24 cellular contexts compared by ENCODE assay signal in genomic region chr17:78146881-78147280, GRCh38. TPM values are rescaled to one million over a fixed set of nuclear protein-coding genes. Genes with fewer than 3 reads are reported as not detected.
DNase-seq lines count a peak whose midpoint lies in the region; ATAC-seq and TF ChIP-seq lines count a peak whose summit lies in the region.
"Had no signal": no experiment of that assay in that cellular context is flagged by ENCODE, and none has a peak within 500 bp of the region (broad histone marks: within the 10 kb centered on the region; RNA-seq: fewer than 3 reads in every experiment).

No MANE protein-coding gene starts in this region.

- H3K4me1 ChIP-seq in CD8-positive, alpha-beta T cell (ENCODE audit: insufficient read depth, low read length): peaks cover 42% of the 10 kb centered on the region
- H3K4me1 ChIP-seq: prostate gland had no signal

- H3K27ac ChIP-seq in CD4-positive, alpha-beta T cell (ENCODE audit: low read depth, low read length): peak overlapping the region; percentile 23
- no peak overlapping the region for H3K27ac ChIP-seq in CD8-positive, alpha-beta T cell (ENCODE audit: low read depth, low read length)
- H3K27ac ChIP-seq: ascending aorta, gastrocnemius medialis, GM23248, prostate gland had no signal

- no peak overlapping the region for H3K4me3 ChIP-seq in CD8-positive, alpha-beta T cell (ENCODE audit: low read depth, low read length)
- H3K4me3 ChIP-seq: ascending aorta, gastrocnemius medialis, GM23248, prostate gland had no signal

- no peaks in the 10 kb centered on the region for H3K9me3 Mint-ChIP-seq in CD4-positive, alpha-beta T cell
- H3K9me3 Mint-ChIP-seq in IgD-negative memory B cell: no peaks in the 10 kb centered on the region
- no peaks in the 10 kb centered on the region for H3K9me3 Mint-ChIP-seq in chondrocyte (ENCODE audit: low read depth)
- H3K9me3 Mint-ChIP-seq in CD8-positive, alpha-beta T cell: no peaks in the 10 kb centered on the region
- H3K9me3 Mint-ChIP-seq: activated CD4-positive, alpha-beta T cell treated with anti-CD3 and anti-CD28 coated beads, Interleukin-2, amount 10 ng/mL, durations not matched to agents 7 days and 5 days; nephron progenitor cell; type B pancreatic cell had no signal

- no peak overlapping the region for H3K4me3 Mint-ChIP-seq in CD4-positive, alpha-beta T cell
- H3K4me3 Mint-ChIP-seq in IgD-negative memory B cell (peak overlapping the region in 3 of 4 donors; percentile 55 to 60 (median 55)), chondrocyte (ENCODE audit: unreplicated experiment) (no peak overlapping the region)
- no peak overlapping the region for H3K4me3 Mint-ChIP-seq in CD8-positive, alpha-beta T cell
- H3K4me3 Mint-ChIP-seq: activated CD4-positive, alpha-beta T cell treated with anti-CD3 and anti-CD28 coated beads, Interleukin-2, amount 10 ng/mL, durations not matched to agents 7 days and 5 days; nephron progenitor cell; type B pancreatic cell had no signal

- CTCF ChIA-PET in CD4-positive, alpha-beta T cell (lab: Charles Lee): no interaction called here
- CTCF ChIA-PET in CD8-positive, alpha-beta T cell (lab: Charles Lee): interaction anchor here (1.2 to 1.6 kb wide), 2 partner anchors 9 to 34 kb away, joined by 5 to 12 read pairs; no protein-coding TSS in a partner anchor

- H3K27me3 ChIP-seq in CD4-positive, alpha-beta T cell (ENCODE audit: control insufficient read depth, insufficient read depth, low read length): no peaks in the 10 kb centered on the region
- H3K27me3 ChIP-seq in CD8-positive, alpha-beta T cell (ENCODE audit: insufficient read depth, low read length): no peaks in the 10 kb centered on the region
- H3K27me3 ChIP-seq: ascending aorta, gastrocnemius medialis had no signal

- intact Hi-C loops in CD4-positive, alpha-beta T cell (cut with DNase I, micrococcal nuclease): loop anchor here in 1 of 2 experiments (5.0 kb wide), 1 partner anchor 35 kb away; no protein-coding TSS in a partner anchor
- intact Hi-C loops in posterior vena cava (cut with DNase I): no loop called here
- intact Hi-C loops in CD8-positive, alpha-beta T cell (cut with DNase I, micrococcal nuclease): no loop called here

- H3K27me3 Mint-ChIP-seq in CD4-positive, alpha-beta T cell: no peaks in the 10 kb centered on the region
- H3K27me3 Mint-ChIP-seq in IgD-negative memory B cell: no peaks in the 10 kb centered on the region
- H3K27me3 Mint-ChIP-seq in chondrocyte (ENCODE audit: low read depth): no peaks in the 10 kb centered on the region
- H3K27me3 Mint-ChIP-seq in CD8-positive, alpha-beta T cell (ENCODE audit: low read depth): no peaks in the 10 kb centered on the region
- H3K27me3 Mint-ChIP-seq: activated CD4-positive, alpha-beta T cell treated with anti-CD3 and anti-CD28 coated beads, Interleukin-2, amount 10 ng/mL, durations not matched to agents 7 days and 5 days; type B pancreatic cell had no signal

- H3K36me3 ChIP-seq in CD8-positive, alpha-beta T cell (ENCODE audit: insufficient read depth, low read length): peaks cover 6% of the 10 kb centered on the region
- H3K36me3 ChIP-seq: ascending aorta, gastrocnemius medialis, prostate gland had no signal

- DNase-seq in CD4-positive, alpha-beta T cell: no peak
- DNase-seq in chondrocyte (ENCODE audit: low spot score) (peak; percentile 62), posterior vena cava (ENCODE audit: low spot score) (peak; percentile 46), NCI-H128 (lab: John Stamatoyannopoulos, UW; ENCODE audit: unreplicated experiment) (no peak), NCI-H187 (lab: John Stamatoyannopoulos, UW) (no peak)
- DNase-seq in CD8-positive, alpha-beta T cell: no peak
- DNase-seq: activated CD4-positive, alpha-beta T cell treated with anti-CD3 and anti-CD28 coated beads, Interleukin-2, amount 10 ng/mL, durations not matched to agents 7 days and 5 days; activated CD8-positive, alpha-beta memory T cell treated with anti-CD3 and anti-CD28 coated beads, Interleukin-2, amount 50 U/mL, for 48 hours; activated gamma-delta T cell; effector CD4-positive, alpha-beta T cell; gastrocnemius medialis; GM23248; kidney glomerular epithelial cell; NCI-H1694; NCI-H774; nephron progenitor cell; PC-3; SIG-M5; T-helper 1 cell had no signal

- H3K4me1 Mint-ChIP-seq in CD4-positive, alpha-beta T cell (ENCODE audit: low read depth): peaks cover 31% of the 10 kb centered on the region
- H3K4me1 Mint-ChIP-seq in IgD-negative memory B cell (peaks cover 25 to 53% (median 41%) of the 10 kb centered on the region in 3 donors), chondrocyte (ENCODE audit: low read depth) (peaks cover 34% of the 10 kb centered on the region)
- peaks cover 30% of the 10 kb centered on the region for H3K4me1 Mint-ChIP-seq in CD8-positive, alpha-beta T cell (ENCODE audit: low read depth)

- POLR2A ChIA-PET in CD4-positive, alpha-beta T cell (lab: Charles Lee): interaction anchor here (1.5 kb wide), 1 partner anchor 11 kb away, joined by 3 read pairs; no protein-coding TSS in a partner anchor
- POLR2A ChIA-PET in CD8-positive, alpha-beta T cell (lab: Charles Lee): no interaction called here

- TF ChIP-seq CTCF in CD4-positive, alpha-beta T cell (IDR thresholded peaks at IDR 0.05): no peak
- no peak for TF ChIP-seq CTCF in chondrocyte (IDR thresholded peaks at IDR 0.05)
- TF ChIP-seq CTCF in CD8-positive, alpha-beta T cell (IDR thresholded peaks at IDR 0.05): no peak

- H3K27ac Mint-ChIP-seq in CD4-positive, alpha-beta T cell: peak overlapping the region; percentile 80
- peak overlapping the region; percentile 89 to 98 (median 98) for H3K27ac Mint-ChIP-seq in IgD-negative memory B cell
- H3K27ac Mint-ChIP-seq in chondrocyte (ENCODE audit: unreplicated experiment): no peak overlapping the region
- no peak overlapping the region for H3K27ac Mint-ChIP-seq in CD8-positive, alpha-beta T cell
- H3K27ac Mint-ChIP-seq: activated CD4-positive, alpha-beta T cell treated with anti-CD3 and anti-CD28 coated beads, Interleukin-2, amount 10 ng/mL, durations not matched to agents 7 days and 5 days; nephron progenitor cell; type B pancreatic cell had no signal

- H3K9me3 ChIP-seq in CD4-positive, alpha-beta T cell (ENCODE audit: control insufficient read depth, low read length): no peaks in the 10 kb centered on the region
- no peaks in the 10 kb centered on the region for H3K9me3 ChIP-seq in CD8-positive, alpha-beta T cell (ENCODE audit: low read length)
- H3K9me3 ChIP-seq: ascending aorta, gastrocnemius medialis, prostate gland had no signal

- H3K36me3 Mint-ChIP-seq in CD4-positive, alpha-beta T cell (ENCODE audit: low read depth): peaks cover 10% of the 10 kb centered on the region
- H3K36me3 Mint-ChIP-seq in IgD-negative memory B cell: no peaks in the 10 kb centered on the region
- no peaks in the 10 kb centered on the region for H3K36me3 Mint-ChIP-seq in chondrocyte (ENCODE audit: low read depth)
- H3K36me3 Mint-ChIP-seq in CD8-positive, alpha-beta T cell: peaks cover 10% of the 10 kb centered on the region
- H3K36me3 Mint-ChIP-seq: type B pancreatic cell had no signal

- no peak for ATAC-seq in CD4-positive, alpha-beta T cell (ENCODE audit: poor library complexity)
- ATAC-seq in CD8-positive, alpha-beta T cell: no peak
- ATAC-seq: gastrocnemius medialis, PC-3 had no signal

RNA-seq across cellular contexts. Expression of gene C17orf99, which starts 0.7 kb away (rescaled TPM):
- total RNA-seq in CD4-positive, alpha-beta T cell: not detected
- polyA plus RNA-seq in IgD-negative memory B cell: not detected
- total RNA-seq in chondrocyte (not detected in 3 replicates), posterior vena cava (not detected)
- not detected for total RNA-seq in CD8-positive, alpha-beta T cell
- total RNA-seq: activated CD4-positive, alpha-beta T cell treated with anti-CD3 and anti-CD28 coated beads, Interleukin-2, amount 10 ng/mL, durations not matched to agents 7 days and 5 days; ascending aorta; gastrocnemius medialis; GM23248; mesenteric fat pad; prostate gland had no signal
- polyA plus RNA-seq: GM23248 had no signal

RNA-seq across cellular contexts. Expression of gene TMC8, which starts 16.3 kb away (rescaled TPM):
- total RNA-seq in CD4-positive, alpha-beta T cell: 100 to 1,000 TPM; 567 to 577 TPM
- polyA plus RNA-seq in IgD-negative memory B cell: 97.5 TPM
- total RNA-seq in chondrocyte (0.40 to 0.97 TPM in 2 of 3 replicates, not detected in the other), posterior vena cava (10 to 100 TPM in 1 of 2 donors, 1 to 10 TPM in 1; 6.4 to 15.7 TPM)
- 100 to 1,000 TPM; 312 to 315 TPM for total RNA-seq in CD8-positive, alpha-beta T cell
- total RNA-seq: GM23248 had no signal
- polyA plus RNA-seq: GM23248 had no signal

RNA-seq across cellular contexts. Expression of gene TMC6, which starts 18.3 kb away (rescaled TPM):
- total RNA-seq in CD4-positive, alpha-beta T cell: 100 to 1,000 TPM; 645 to 659 TPM
- 212 TPM for polyA plus RNA-seq in IgD-negative memory B cell
- total RNA-seq in chondrocyte: 12.4 to 19.6 TPM (median 17.5 TPM) in 3 replicates
- total RNA-seq in posterior vena cava: 10 to 100 TPM; 35.6 to 37.4 TPM
- total RNA-seq in CD8-positive, alpha-beta T cell: 100 to 1,000 TPM; 518 to 535 TPM
- total RNA-seq: GM23248 had no signal
- polyA plus RNA-seq: GM23248 had no signal

RNA-seq across cellular contexts. Expression of gene SYNGR2, which starts 21.5 kb away (rescaled TPM):
- total RNA-seq in CD4-positive, alpha-beta T cell: 10 to 100 TPM; 34.9 to 41.3 TPM
- polyA plus RNA-seq in IgD-negative memory B cell: 633 TPM
- total RNA-seq in chondrocyte: 35.1 to 57.6 TPM (median 52.3 TPM) in 3 replicates
- 10 to 100 TPM; 44.5 to 58.1 TPM for total RNA-seq in posterior vena cava
- 10 to 100 TPM; 36.4 to 36.7 TPM for total RNA-seq in CD8-positive, alpha-beta T cell

RNA-seq across cellular contexts. Expression of gene TK1, which starts 40.0 kb away (rescaled TPM):
- total RNA-seq in CD4-positive, alpha-beta T cell: under 1 TPM; 0.78 to 0.88 TPM
- polyA plus RNA-seq in IgD-negative memory B cell: 7.0 TPM
- total RNA-seq in chondrocyte (21.1 to 29.5 TPM (median 23.4 TPM) in 3 replicates), posterior vena cava (1 to 10 TPM; 1.1 to 1.4 TPM)
- 1 to 10 TPM in 1 of 2 experiments, under 1 TPM in 1; 0.76 to 1.1 TPM for total RNA-seq in CD8-positive, alpha-beta T cell
- total RNA-seq: ascending aorta had no signal

Comparison
In these comparisons a context has a peak if more than half of its experiments do, and no peak if none do; other contexts are left out.
1. DNase-seq: peak in chondrocyte (single experiment) and posterior vena cava (single experiment); none in CD4-positive, alpha-beta T cell (0 of 10), NCI-H128 (single experiment), NCI-H187 (0 of 2) and CD8-positive, alpha-beta T cell (0 of 7).
2. H3K27ac Mint-ChIP-seq: peak in CD4-positive, alpha-beta T cell (single experiment) and IgD-negative memory B cell (3 of 3); none in chondrocyte (single experiment) and CD8-positive, alpha-beta T cell (single experiment).
3. H3K4me3 Mint-ChIP-seq: peak in IgD-negative memory B cell (3 of 4); none in CD4-positive, alpha-beta T cell (single experiment), chondrocyte (single experiment) and CD8-positive, alpha-beta T cell (single experiment).
4. RNA of gene TMC8, which starts 16.3 kb away (total RNA-seq): 567 to 577 TPM in CD4-positive, alpha-beta T cell and 312 to 315 TPM in CD8-positive, alpha-beta T cell; 6.4 to 15.7 TPM in posterior vena cava and 0.40 to 0.97 TPM in chondrocyte; every median in the first group is over 10 times any median in the second.
5. RNA of gene TMC6, which starts 18.3 kb away (total RNA-seq): 645 to 659 TPM in CD4-positive, alpha-beta T cell and 518 to 535 TPM in CD8-positive, alpha-beta T cell; 35.6 to 37.4 TPM in posterior vena cava and 12.4 to 19.6 TPM in chondrocyte; every median in the first group is over 10 times any median in the second.